ENCODE assay signal across 8 cellular contexts in the genomic region with DNA sequence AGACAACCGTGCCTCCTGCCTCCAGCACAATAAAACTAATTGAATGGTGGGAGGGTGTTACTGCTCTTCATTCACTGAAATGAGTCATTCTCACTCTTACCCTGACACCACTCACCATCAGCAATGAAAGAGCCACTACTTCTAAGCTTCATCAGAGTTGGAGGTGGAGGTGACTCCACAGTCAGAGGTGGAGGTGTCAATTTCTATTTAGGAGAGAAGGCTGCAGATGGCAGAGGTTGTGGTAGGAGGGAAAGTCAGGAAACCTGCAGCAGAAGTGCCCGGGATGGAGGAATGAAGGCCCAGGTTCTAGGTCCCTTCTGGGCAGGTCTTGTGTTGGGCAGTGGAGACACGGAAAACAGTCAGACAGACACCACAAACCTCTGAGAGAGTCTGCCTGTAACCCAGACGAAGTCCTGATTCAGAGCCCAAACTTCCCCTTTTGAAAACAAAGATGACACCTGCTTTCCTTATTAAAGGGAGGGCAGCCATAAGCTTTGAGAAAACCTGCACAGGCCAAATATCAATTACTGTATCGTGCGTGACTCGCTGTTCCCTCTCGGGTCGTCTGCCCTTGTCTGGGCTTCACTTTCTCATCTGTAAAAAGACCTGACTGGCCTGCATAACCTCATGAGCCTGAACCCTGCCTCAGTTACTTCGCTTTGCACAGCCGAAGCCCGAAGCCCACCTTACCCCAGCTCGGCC. TPM values are rescaled to one million over a fixed set of nuclear protein-coding genes. Genes with fewer than 3 reads are reported as not detected.
DNase-seq lines count a peak whose midpoint lies in the region; ATAC-seq lines count a peak whose summit lies in the region.

No MANE protein-coding gene starts in this region.

- no peaks in the 10 kb centered on the region for H3K9me3 Mint-ChIP-seq in CD8-positive, alpha-beta memory T cell
- no peaks in the 10 kb centered on the region for H3K9me3 Mint-ChIP-seq in activated T-cell treated with anti-CD3 and anti-CD28 coated beads, Interleukin-2, amount 50 U/mL, for 4 hours

- peak overlapping the region; percentile 77 to 98 (median 94) for H3K27ac Mint-ChIP-seq in CD8-positive, alpha-beta memory T cell

- peaks cover 0 to 3% of the 10 kb centered on the region in 2 donors for H3K27me3 Mint-ChIP-seq in CD8-positive, alpha-beta memory T cell
- no peaks in the 10 kb centered on the region for H3K27me3 Mint-ChIP-seq in activated T-cell treated with anti-CD3 and anti-CD28 coated beads, Interleukin-2, amount 50 U/mL, for 4 hours (ENCODE audit: low read depth)

- peak overlapping the region; percentile 72 for H3K27ac ChIP-seq in CD8-positive, alpha-beta memory T cell (ENCODE audit: low read depth, low read length)

- H3K27me3 ChIP-seq in CD8-positive, alpha-beta memory T cell (ENCODE audit: insufficient read depth, low read length, poor library complexity, severe bottlenecking) = no peaks in the 10 kb centered on the region

- H3K4me3 ChIP-seq in CD8-positive, alpha-beta memory T cell (ENCODE audit: low read length) = peak overlapping the region; percentile 77
- H3K4me3 ChIP-seq in iPS-11a (ENCODE audit: low read depth, low read length) = peak overlapping the region; percentile 85

- H3K4me3 Mint-ChIP-seq in CD8-positive, alpha-beta memory T cell = peak overlapping the region; percentile 93 to 97 (median 95)
- peak overlapping the region; percentile 91 for H3K4me3 Mint-ChIP-seq in activated T-cell treated with anti-CD3 and anti-CD28 coated beads, Interleukin-2, amount 50 U/mL, for 4 hours

- no peaks in the 10 kb centered on the region for H3K9me3 ChIP-seq in CD8-positive, alpha-beta memory T cell (ENCODE audit: low read length)

- POLR2A ChIA-PET in CD8-positive, alpha-beta memory T cell (lab: Charles Lee) = interaction anchor here (0.6 to 1.1 kb wide), 2 partner anchors 66 to 145 kb away, joined by 3 to 5 read pairs; partner anchors contain the start of genes DRC3 and TOM1L2

- CTCF ChIA-PET in CD8-positive, alpha-beta memory T cell (lab: Charles Lee) = interaction anchor here (1.2 kb wide), 1 partner anchor 229 kb away, joined by 3 read pairs; no protein-coding TSS in a partner anchor

- H3K36me3 ChIP-seq in CD8-positive, alpha-beta memory T cell (ENCODE audit: insufficient read depth, low read length) = no peaks in the 10 kb centered on the region

- ATAC-seq in activated T-cell treated with anti-CD3 and anti-CD28 coated beads, Interleukin-2, amount 50 U/mL, for 4 hours = peak; percentile 52 to 54
- ATAC-seq in HG03095 (IDR thresholded peaks at IDR 0.05; ENCODE audit: unreplicated experiment) = no peak

- H3K36me3 Mint-ChIP-seq in CD8-positive, alpha-beta memory T cell = peaks cover 0 to 16% (median 2%) of the 10 kb centered on the region in 3 donors
- no peaks in the 10 kb centered on the region for H3K36me3 Mint-ChIP-seq in activated T-cell treated with anti-CD3 and anti-CD28 coated beads, Interleukin-2, amount 50 U/mL, for 4 hours (ENCODE audit: insufficient read depth)

- H3K4me1 ChIP-seq in CD8-positive, alpha-beta memory T cell (ENCODE audit: insufficient read depth, low read length) = peaks cover 30% of the 10 kb centered on the region

- H3K4me1 Mint-ChIP-seq in CD8-positive, alpha-beta memory T cell = peaks cover 50 to 67% (median 60%) of the 10 kb centered on the region in 3 donors
- peaks cover 46% of the 10 kb centered on the region for H3K4me1 Mint-ChIP-seq in activated T-cell treated with anti-CD3 and anti-CD28 coated beads, Interleukin-2, amount 50 U/mL, for 4 hours (ENCODE audit: low read depth)

- no peak for DNase-seq in CD8-positive, alpha-beta memory T cell
- DNase-seq in Kasumi-1 (lab: John Stamatoyannopoulos, UW) (peak; percentile 29 to 43), D341Med (ENCODE audit: low spot score) (no peak), DMS 273 treated with DMSO at 0.1 percent for 48 hours (lab: John Stamatoyannopoulos, UW) (no peak)
- no peak for DNase-seq in activated T-cell treated with anti-CD3 and anti-CD28 coated beads, Interleukin-2, amount 50 U/mL, for 4 hours
- peak; percentile 5 for DNase-seq in stimulated activated CD4-positive, alpha-beta T cell treated with anti-CD3 and anti-CD28 coated beads, Interleukin-1b, Interleukin-23, amount 100 ng/mL, for 4 hours (ENCODE audit: low read depth in 2 of 2)

RNA-seq across cellular contexts. Expression of gene ATPAF2, which starts 0.7 kb away (rescaled TPM):
- 10 to 100 TPM; 30.4 to 33.4 TPM for total RNA-seq in CD8-positive, alpha-beta memory T cell
- 16.0 TPM for polyA plus RNA-seq in CD8-positive, alpha-beta memory T cell
- 10 to 100 TPM; 27.3 to 33.7 (median 33.4) TPM for total RNA-seq in activated T-cell treated with anti-CD3 and anti-CD28 coated beads, Interleukin-2, amount 50 U/mL, for 4 hours

RNA-seq across cellular contexts. Expression of gene GID4, which starts 0.9 kb away (rescaled TPM):
- total RNA-seq in CD8-positive, alpha-beta memory T cell = 10 to 100 TPM in 1 of 2 experiments, 1 to 10 TPM in 1; 9.8 to 11.1 TPM
- polyA plus RNA-seq in CD8-positive, alpha-beta memory T cell = 8.5 TPM
- total RNA-seq in activated T-cell treated with anti-CD3 and anti-CD28 coated beads, Interleukin-2, amount 50 U/mL, for 4 hours = 1 to 10 TPM; 7.6 to 8.4 (median 8.3) TPM

RNA-seq across cellular contexts. Expression of gene DRG2, which starts 49.4 kb away (rescaled TPM):
- 10 to 100 TPM; 52.9 to 54.2 TPM for total RNA-seq in CD8-positive, alpha-beta memory T cell
- polyA plus RNA-seq in CD8-positive, alpha-beta memory T cell = 51.7 TPM
- total RNA-seq in activated T-cell treated with anti-CD3 and anti-CD28 coated beads, Interleukin-2, amount 50 U/mL, for 4 hours = 10 to 100 TPM; 68.5 to 72.0 (median 70.6) TPM

Comparison
In these comparisons a context has a peak if more than half of its experiments do, and no peak if none do; other contexts are left out.
1. DNase-seq: peak in Kasumi-1 (2 of 2) and stimulated activated CD4-positive, alpha-beta T cell treated with anti-CD3 and anti-CD28 coated beads, Interleukin-1b, Interleukin-23, amount 100 ng/mL, for 4 hours (2 of 2); none in CD8-positive, alpha-beta memory T cell (0 of 5), activated T-cell treated with anti-CD3 and anti-CD28 coated beads, Interleukin-2, amount 50 U/mL, for 4 hours (single experiment), D341Med (single experiment) and DMS 273 treated with DMSO at 0.1 percent for 48 hours (single experiment).